In genomic region chr2:96537066-96537733, GRCh38 we compare ENCODE assay signal across 8 cellular contexts. TPM values are rescaled to one million over a fixed set of nuclear protein-coding genes. Genes with fewer than 3 reads are reported as not detected.
DNase-seq lines count a peak whose midpoint lies in the region; ATAC-seq and TF ChIP-seq lines count a peak whose summit lies in the region.

No MANE protein-coding gene starts in this region.

- DNase-seq in SJSA1 (ENCODE audit: low read depth in 1 of 2, low spot score in 2 of 2) (peak in 1 of 2 experiments; percentile 56), Right ventricle myocardium inferior (ENCODE audit: missing footprints) (peak; percentile 95), progenitor cell of endocrine pancreas (ENCODE audit: low spot score, unreplicated experiment) (no peak), ureter (ENCODE audit: low spot score) (peak; percentile 77)
- DNase-seq in activated naive CD4-positive, alpha-beta T cell treated with Interleukin-2 at 50 U/mL for 16 hours, result peak; percentile 88

- H3K27me3 ChIP-seq in BLaER1, result no peaks in the 10 kb centered on the region
- H3K27me3 ChIP-seq in SJSA1 (replicated peaks), result no peaks in the 10 kb centered on the region

- H3K36me3 ChIP-seq in BLaER1 (peaks cover 26% of the 10 kb centered on the region), SJSA1 (peaks cover 6% of the 10 kb centered on the region; the same call in 1 of the 2 replicates)

- H3K4me3 ChIP-seq in BLaER1 (peak overlapping the region; percentile 89), SJSA1 (peak overlapping the region; percentile 75)

- H3K4me2 ChIP-seq in BLaER1, result peak overlapping the region; percentile 99

- H3K27me3 Mint-ChIP-seq in progenitor cell of endocrine pancreas, result peaks cover 30% of the 10 kb centered on the region

- peak overlapping the region; percentile 83 for H3K4me3 Mint-ChIP-seq in progenitor cell of endocrine pancreas (ENCODE audit: low read depth)

- H3K27ac ChIP-seq in BLaER1, result peak overlapping the region; percentile 92
- peak overlapping the region; percentile 27; the same call in 1 of the 2 replicates for H3K27ac ChIP-seq in SJSA1

- H3K4me1 ChIP-seq in BLaER1 (peaks cover 86% of the 10 kb centered on the region), SJSA1 (replicated peaks) (peaks cover 36% of the 10 kb centered on the region)

- no peak for TF ChIP-seq CTCF in progenitor cell of endocrine pancreas (IDR thresholded peaks at IDR 0.05; ENCODE audit: unreplicated experiment)

- ATAC-seq in GM19372 (IDR thresholded peaks at IDR 0.05; ENCODE audit: low read depth, unreplicated experiment), result peak; percentile 47
- ATAC-seq in HG03457 (IDR thresholded peaks at IDR 0.05; ENCODE audit: unreplicated experiment), result peak; percentile 38
- peak; percentile 30 for ATAC-seq in Right ventricle myocardium inferior

- H3K9me3 ChIP-seq in BLaER1 (peaks cover 1% of the 10 kb centered on the region; the same call in 1 of the 2 replicates), SJSA1 (replicated peaks) (no peaks in the 10 kb centered on the region)

- H4K20me1 ChIP-seq in BLaER1, result peaks cover 53% of the 10 kb centered on the region

- H3K9me3 Mint-ChIP-seq in progenitor cell of endocrine pancreas (ENCODE audit: low read depth), result no peaks in the 10 kb centered on the region

- H3K4me1 Mint-ChIP-seq in progenitor cell of endocrine pancreas (ENCODE audit: low read depth), result peaks cover 7% of the 10 kb centered on the region

- intact Hi-C loops in Right ventricle myocardium inferior (cut with DNase I), result no loop called here

- no peaks in the 10 kb centered on the region for H3K36me3 Mint-ChIP-seq in progenitor cell of endocrine pancreas (ENCODE audit: insufficient read depth)

- H3K9ac ChIP-seq in BLaER1, result peak overlapping the region; percentile 91

- peak overlapping the region; percentile 45 for H3K27ac Mint-ChIP-seq in progenitor cell of endocrine pancreas

RNA-seq across cellular contexts. Expression of gene ARID5A, which starts 0.6 kb away (rescaled TPM):
- 6.3 and 9.7 TPM in 2 replicates for total RNA-seq in SJSA1 (2014; rRNA removed; shearing (Covaris generic))
- total RNA-seq in Right ventricle myocardium inferior, result 8.7 TPM
- total RNA-seq in progenitor cell of endocrine pancreas, result 7.1 and 7.7 TPM in 2 replicates
- 36.6 TPM for total RNA-seq in ureter

RNA-seq across cellular contexts. Expression of gene NEURL3, which starts 32.0 kb away (rescaled TPM):
- total RNA-seq in SJSA1 (2014; rRNA removed; shearing (Covaris generic)), result not detected in 2 replicates
- 0.14 TPM for total RNA-seq in Right ventricle myocardium inferior
- total RNA-seq in progenitor cell of endocrine pancreas, result 0.78 and 0.86 TPM in 2 replicates
- 0.70 TPM for total RNA-seq in ureter
